In the genomic region with DNA sequence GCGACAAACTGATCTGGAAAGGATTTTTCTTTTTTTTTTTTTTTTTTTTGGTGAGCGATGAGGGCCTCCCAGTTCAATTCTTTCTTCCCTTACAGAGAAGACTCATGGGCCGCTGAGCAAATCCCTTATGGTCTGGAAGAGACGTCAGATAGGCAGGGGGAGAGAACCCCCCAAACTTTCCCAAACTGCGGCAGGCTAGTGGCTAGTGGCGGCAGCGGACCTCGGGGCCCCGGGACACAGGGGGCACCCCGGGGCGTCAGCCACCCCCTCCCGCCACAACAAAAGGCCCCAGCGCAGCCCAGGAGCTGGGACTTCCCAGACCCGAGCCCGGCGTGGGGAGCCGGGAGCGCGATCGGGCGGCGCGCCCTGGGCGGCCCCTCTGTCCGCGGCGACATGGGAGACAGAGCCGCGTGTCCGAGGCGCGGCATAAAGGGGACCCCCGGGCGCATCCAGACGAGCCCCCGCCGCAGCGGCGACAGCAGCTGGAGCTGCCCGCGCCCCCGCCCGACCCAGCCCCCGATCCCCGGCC, we compare ENCODE assay signal across 8 cellular contexts. TPM values are rescaled to one million over a fixed set of nuclear protein-coding genes. Genes with fewer than 3 reads are reported as not detected.
A peak's percentile ranks its signal among the peaks of the same experiment; 100 is the strongest.
DNase-seq lines count a peak whose midpoint lies in the region; ATAC-seq and TF ChIP-seq lines count a peak whose summit lies in the region.

No MANE protein-coding gene starts in this region.

- peak; percentile 36 for ATAC-seq in HG03571 (IDR thresholded peaks at IDR 0.05; ENCODE audit: unreplicated experiment)

- H3K36me3 Mint-ChIP-seq in activated T-helper 1 cell treated with anti-CD3 and anti-CD28 coated beads, Interleukin-12 subunit alpha, Interleukin-12 subunit beta, Interleukin-2, Interleukin-4 antibody, amounts not matched to agents 30 ng/mL and 10 ng/mL and 1 ng/mL, durations not matched to agents 14 hours and 24 hours and 36 hours (ENCODE audit: low read depth), result no peaks in the 10 kb centered on the region
- no peaks in the 10 kb centered on the region for H3K36me3 Mint-ChIP-seq in glutamatergic neuron (ENCODE audit: unreplicated experiment)
- H3K36me3 Mint-ChIP-seq in progenitor cell of endocrine pancreas (ENCODE audit: insufficient read depth), result peaks cover 4% of the 10 kb centered on the region

- no peaks in the 10 kb centered on the region for H3K9me3 ChIP-seq in ES-I3 (ENCODE audit: control insufficient read depth, insufficient read depth, low read length)

- H3K4me3 Mint-ChIP-seq in activated T-helper 1 cell treated with anti-CD3 and anti-CD28 coated beads, Interleukin-12 subunit alpha, Interleukin-12 subunit beta, Interleukin-2, Interleukin-4 antibody, amounts not matched to agents 30 ng/mL and 10 ng/mL and 1 ng/mL, durations not matched to agents 14 hours and 24 hours and 36 hours, result peak overlapping the region; percentile 82
- H3K4me3 Mint-ChIP-seq in glutamatergic neuron (ENCODE audit: unreplicated experiment) (peak overlapping the region; percentile 99), progenitor cell of endocrine pancreas (ENCODE audit: low read depth) (peak overlapping the region; percentile 93)

- no peaks in the 10 kb centered on the region for H3K36me3 ChIP-seq in ES-I3 (ENCODE audit: insufficient read depth, low read length)

- H3K4me1 ChIP-seq in ES-I3 (ENCODE audit: insufficient read depth, low read length), result peaks cover 10% of the 10 kb centered on the region

- no peak for TF ChIP-seq CTCF in glutamatergic neuron (IDR thresholded peaks at IDR 0.05; ENCODE audit: partially characterized antibody, unreplicated experiment)
- no peak for TF ChIP-seq CTCF in progenitor cell of endocrine pancreas (IDR thresholded peaks at IDR 0.05; ENCODE audit: unreplicated experiment)

- intact Hi-C loops in activated T-helper 1 cell treated with anti-CD3 and anti-CD28 coated beads, Interleukin-12 subunit alpha, Interleukin-12 subunit beta, Interleukin-2, Interleukin-4 antibody, amounts not matched to agents 30 ng/mL and 10 ng/mL and 1 ng/mL, durations not matched to agents 14 hours and 24 hours and 36 hours (cut with micrococcal nuclease), result loop anchor here (5.0 to 10.0 kb wide), 2 partner anchors 263 to 375 kb away; no protein-coding TSS in a partner anchor

- no peaks in the 10 kb centered on the region for H3K4me1 Mint-ChIP-seq in activated T-helper 1 cell treated with anti-CD3 and anti-CD28 coated beads, Interleukin-12 subunit alpha, Interleukin-12 subunit beta, Interleukin-2, Interleukin-4 antibody, amounts not matched to agents 30 ng/mL and 10 ng/mL and 1 ng/mL, durations not matched to agents 14 hours and 24 hours and 36 hours (ENCODE audit: low read depth)
- H3K4me1 Mint-ChIP-seq in glutamatergic neuron (ENCODE audit: low read depth, unreplicated experiment) (peaks cover 12% of the 10 kb centered on the region), progenitor cell of endocrine pancreas (ENCODE audit: low read depth) (peaks cover 20% of the 10 kb centered on the region)

- H3K9me3 Mint-ChIP-seq in activated T-helper 1 cell treated with anti-CD3 and anti-CD28 coated beads, Interleukin-12 subunit alpha, Interleukin-12 subunit beta, Interleukin-2, Interleukin-4 antibody, amounts not matched to agents 30 ng/mL and 10 ng/mL and 1 ng/mL, durations not matched to agents 14 hours and 24 hours and 36 hours, result no peaks in the 10 kb centered on the region
- peaks cover 11% of the 10 kb centered on the region for H3K9me3 Mint-ChIP-seq in glutamatergic neuron (ENCODE audit: unreplicated experiment)
- no peaks in the 10 kb centered on the region for H3K9me3 Mint-ChIP-seq in progenitor cell of endocrine pancreas (ENCODE audit: low read depth)

- peak overlapping the region; percentile 73 for H3K9ac ChIP-seq in ES-I3 (ENCODE audit: low read depth, low read length)

- H3K27me3 Mint-ChIP-seq in activated T-helper 1 cell treated with anti-CD3 and anti-CD28 coated beads, Interleukin-12 subunit alpha, Interleukin-12 subunit beta, Interleukin-2, Interleukin-4 antibody, amounts not matched to agents 30 ng/mL and 10 ng/mL and 1 ng/mL, durations not matched to agents 14 hours and 24 hours and 36 hours (ENCODE audit: insufficient read depth), result peaks cover 74% of the 10 kb centered on the region
- H3K27me3 Mint-ChIP-seq in glutamatergic neuron (ENCODE audit: unreplicated experiment) (peaks cover 10% of the 10 kb centered on the region), progenitor cell of endocrine pancreas (peaks cover 11% of the 10 kb centered on the region)

- H3K27ac Mint-ChIP-seq in activated T-helper 1 cell treated with anti-CD3 and anti-CD28 coated beads, Interleukin-12 subunit alpha, Interleukin-12 subunit beta, Interleukin-2, Interleukin-4 antibody, amounts not matched to agents 30 ng/mL and 10 ng/mL and 1 ng/mL, durations not matched to agents 14 hours and 24 hours and 36 hours, result peak overlapping the region; percentile 9
- H3K27ac Mint-ChIP-seq in glutamatergic neuron (ENCODE audit: unreplicated experiment), result peak overlapping the region; percentile 98
- peak overlapping the region; percentile 97 for H3K27ac Mint-ChIP-seq in progenitor cell of endocrine pancreas

- no peak for DNase-seq in activated T-helper 1 cell treated with anti-CD3 and anti-CD28 coated beads, Interleukin-12 subunit alpha, Interleukin-12 subunit beta, Interleukin-2, Interleukin-4 antibody, amounts not matched to agents 30 ng/mL and 10 ng/mL and 1 ng/mL, durations not matched to agents 14 hours and 24 hours and 36 hours (ENCODE audit: low spot score)
- DNase-seq in glutamatergic neuron (peak; percentile 49), progenitor cell of endocrine pancreas (ENCODE audit: low spot score, unreplicated experiment) (peak; percentile 14), SKM-1 treated with dmso at 0.1 percent for 144 hours (lab: John Stamatoyannopoulos, UW; ENCODE audit: unreplicated experiment) (no peak), DMS79 (lab: John Stamatoyannopoulos, UW) (no peak), DMS53 (lab: John Stamatoyannopoulos, UW) (no peak)

RNA-seq across cellular contexts. Expression of a gene that starts 0.8 kb away (rescaled TPM):
- total RNA-seq in activated T-helper 1 cell treated with anti-CD3 and anti-CD28 coated beads, Interleukin-12 subunit alpha, Interleukin-12 subunit beta, Interleukin-2, Interleukin-4 antibody, amounts not matched to agents 30 ng/mL and 10 ng/mL and 1 ng/mL, durations not matched to agents 14 hours and 24 hours and 36 hours, result 0.96 and 1.5 TPM in 2 replicates
- total RNA-seq in glutamatergic neuron (ENCODE audit: unreplicated experiment) (186 TPM), progenitor cell of endocrine pancreas (75.6 and 86.1 TPM in 2 replicates)

Comparison
In these comparisons a context has a peak if more than half of its experiments do, and no peak if none do; other contexts are left out.
1. DNase-seq: peak in glutamatergic neuron (single experiment) and progenitor cell of endocrine pancreas (single experiment); none in activated T-helper 1 cell treated with anti-CD3 and anti-CD28 coated beads, Interleukin-12 subunit alpha, Interleukin-12 subunit beta, Interleukin-2, Interleukin-4 antibody, amounts not matched to agents 30 ng/mL and 10 ng/mL and 1 ng/mL, durations not matched to agents 14 hours and 24 hours and 36 hours (single experiment), SKM-1 treated with dmso at 0.1 percent for 144 hours (single experiment), DMS79 (single experiment) and DMS53 (single experiment).
2. H3K27ac Mint-ChIP-seq: peak in every context shown above with its lines; median percentile 98 in glutamatergic neuron; 97 in progenitor cell of endocrine pancreas; 9 in activated T-helper 1 cell treated with anti-CD3 and anti-CD28 coated beads, Interleukin-12 subunit alpha, Interleukin-12 subunit beta, Interleukin-2, Interleukin-4 antibody, amounts not matched to agents 30 ng/mL and 10 ng/mL and 1 ng/mL, durations not matched to agents 14 hours and 24 hours and 36 hours.
3. RNA of a gene that starts 0.8 kb away (total RNA-seq): 186 TPM in glutamatergic neuron (single experiment) and 75.6 to 86.1 TPM in progenitor cell of endocrine pancreas; 0.96 to 1.5 TPM in activated T-helper 1 cell treated with anti-CD3 and anti-CD28 coated beads, Interleukin-12 subunit alpha, Interleukin-12 subunit beta, Interleukin-2, Interleukin-4 antibody, amounts not matched to agents 30 ng/mL and 10 ng/mL and 1 ng/mL, durations not matched to agents 14 hours and 24 hours and 36 hours; every median in the first group is over 10 times any median in the second.
4. Peak in every context shown above with its lines, with median percentiles within 50 percentile points of each other: H3K4me3 Mint-ChIP-seq.